7 cellular contexts compared by ENCODE assay signal in the genomic region with DNA sequence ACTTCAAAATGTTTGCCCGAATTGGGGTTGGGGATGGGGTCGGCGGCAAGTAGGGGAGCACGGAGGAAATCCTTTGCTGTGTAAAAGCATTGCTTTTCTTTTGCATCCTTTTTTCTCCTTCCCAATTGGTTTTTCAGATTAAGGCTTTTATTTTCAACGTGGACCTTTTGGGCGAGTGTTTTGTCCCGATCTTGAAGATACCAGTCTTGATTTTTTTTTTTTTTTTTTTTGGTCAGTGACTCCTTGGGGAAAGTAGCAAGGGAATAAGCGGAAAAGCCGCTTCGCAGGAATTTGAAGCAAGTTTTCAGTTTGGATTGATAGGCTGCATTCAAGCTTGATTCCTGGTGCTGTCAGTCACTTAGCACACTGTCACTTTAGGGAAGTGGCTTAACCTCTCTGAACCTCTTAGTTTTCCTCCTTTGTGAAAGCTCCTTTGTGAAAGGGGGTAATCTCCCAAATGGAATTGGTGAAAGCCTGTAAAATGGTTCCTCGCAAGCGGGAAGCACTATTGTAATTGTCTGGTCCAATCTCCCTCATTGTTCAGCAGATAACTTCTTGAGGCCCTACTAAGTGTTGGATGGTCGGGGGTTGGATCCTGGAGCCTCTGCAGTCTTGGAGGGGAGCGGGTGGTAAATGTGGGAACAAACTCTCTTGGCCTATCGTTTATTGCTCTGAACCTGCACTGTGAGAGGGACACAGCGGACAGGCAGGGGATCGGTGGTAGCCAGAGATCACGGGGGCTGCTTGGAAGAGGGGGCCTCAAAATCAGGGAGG. TPM values are rescaled to one million over a fixed set of nuclear protein-coding genes. Genes with fewer than 3 reads are reported as not detected.
DNase-seq lines count a peak whose midpoint lies in the region; ATAC-seq, FAIRE-seq and TF ChIP-seq lines count a peak whose summit lies in the region.

No MANE protein-coding gene starts in this region.

- DNase-seq in GM23338 (ENCODE audit: low spot score) (no peak), OCI-LY7 (ENCODE audit: low spot score) (peak; percentile 61), H1 (ENCODE audit: low read depth in 1 of 2, low spot score in 2 of 2) (no peak), neuronal stem cell (ENCODE audit: low spot score) (peak; percentile 35), NCI-H2107 (lab: John Stamatoyannopoulos, UW) (no peak), NCI-H446 treated with DMSO at 0.1 percent for 48 hours (lab: John Stamatoyannopoulos, UW) (no peak)

- H3K4ac ChIP-seq in H1 (replicated peaks; ENCODE audit: insufficient read length, low read depth, low read length) (peak overlapping the region; percentile 2), neuronal stem cell (ENCODE audit: low read length) (no peak overlapping the region)

- no peak overlapping the region for H3K14ac ChIP-seq in H1 (ENCODE audit: insufficient read length)
- peak overlapping the region; percentile 56 for H3K14ac ChIP-seq in neuronal stem cell (ENCODE audit: low read length)

- H4K20me1 ChIP-seq in GM23338 (replicated peaks; ENCODE audit: insufficient read depth) = peaks cover 37% of the 10 kb centered on the region
- H4K20me1 ChIP-seq in OCI-LY7 (ENCODE audit: insufficient read depth, low read length) = no peaks in the 10 kb centered on the region
- H4K20me1 ChIP-seq in H1 (replicated peaks in 1 of 2; ENCODE audit: control insufficient read depth in 1 of 2, insufficient read depth in 2 of 2, low read length in 2 of 2) = peaks cover 6 to 7% of the 10 kb centered on the region in 2 experiments

- H3K36me3 ChIP-seq in GM23338 (ENCODE audit: insufficient read depth) (no peaks in the 10 kb centered on the region; the same call in 1 of the 2 replicates), OCI-LY7 (ENCODE audit: insufficient read depth, low read length) (peaks cover 45% of the 10 kb centered on the region), H1 (ENCODE audit: control insufficient read depth in 2 of 4, insufficient read depth in 4 of 4, low read length in 3 of 4) (no peaks in the 10 kb centered on the region), neuronal stem cell (replicated peaks in 1 of 2; ENCODE audit: control insufficient read depth in 2 of 2, insufficient read depth in 2 of 2, low read length in 2 of 2) (peaks cover 1 to 34% of the 10 kb centered on the region in 2 donors)

- no peak overlapping the region for H3K23ac ChIP-seq in H1 (ENCODE audit: insufficient read length)
- peak overlapping the region; percentile 100 for H3K23ac ChIP-seq in neuronal stem cell (ENCODE audit: low read depth, low read length, poor library complexity)

- peak overlapping the region; percentile 95 for H3K27ac Mint-ChIP-seq in GM23338

- H3K79me2 ChIP-seq in GM23338 (replicated peaks; ENCODE audit: insufficient read depth) = peaks cover 56% of the 10 kb centered on the region
- peaks cover 67% of the 10 kb centered on the region for H3K79me2 ChIP-seq in OCI-LY7 (ENCODE audit: insufficient read depth, low read depth, low read length)
- peaks cover 38 to 57% of the 10 kb centered on the region in 2 experiments for H3K79me2 ChIP-seq in H1 (ENCODE audit: control insufficient read depth in 1 of 2, insufficient read depth in 2 of 2, low read length in 2 of 2)

- peak overlapping the region; percentile 9; the same call in 1 of the 2 replicates for H2BK5ac ChIP-seq in H1 (ENCODE audit: low read depth, low read length)
- H2BK5ac ChIP-seq in neuronal stem cell (ENCODE audit: low read length) = peak overlapping the region; percentile 97

- H3K4me3 ChIP-seq in GM23338 (peak overlapping the region; percentile 97), OCI-LY7 (ENCODE audit: low read depth, low read length, poor library complexity, severe bottlenecking) (peak overlapping the region; percentile 87), H1 (ENCODE audit: extremely low read depth in 1 of 4, insufficient read depth in 2 of 4, low read depth in 3 of 4, low read length in 4 of 4) (peak overlapping the region; percentile 98 to 100 (median 99)), neuronal stem cell (ENCODE audit: low read length in 2 of 2) (peak overlapping the region; percentile 96)

- H3K4me1 ChIP-seq in GM23338 (ENCODE audit: insufficient read depth) = peaks cover 26% of the 10 kb centered on the region; the same call in 1 of the 2 replicates
- peaks cover 50% of the 10 kb centered on the region for H3K4me1 ChIP-seq in OCI-LY7 (ENCODE audit: insufficient read depth, low read length, poor library complexity, severe bottlenecking)
- H3K4me1 ChIP-seq in H1 (replicated peaks in 1 of 4; ENCODE audit: control insufficient read depth in 3 of 4, insufficient read depth in 4 of 4, low read length in 3 of 4) = peaks cover 0 to 12% (median 8%) of the 10 kb centered on the region in 4 experiments; a peak in 6 of 7 replicates
- H3K4me1 ChIP-seq in neuronal stem cell (ENCODE audit: control insufficient read depth in 2 of 2, insufficient read depth in 1 of 2, low read depth in 1 of 2, low read length in 2 of 2) = peaks cover 8 to 9% of the 10 kb centered on the region in 2 donors

- TF ChIP-seq EP300 in H1 (IDR thresholded peaks at IDR 0.05; ENCODE audit: borderline replicate concordance in 1 of 2, low read depth in 2 of 2, low read length in 2 of 2) = no peak

- peaks cover 5% of the 10 kb centered on the region for H3K23me2 ChIP-seq in H1 (ENCODE audit: low read depth, low read length)

- BruUV-seq in OCI-LY7 (replicated peaks; lab: Mats Ljungman, UMichigan) = TSS peak; percentile 70

- WGBS in H1 (ENCODE audit: extremely low coverage in 1 of 2, insufficient coverage in 1 of 2, insufficient read length in 1 of 2, insufficient replicate concordance in 2 of 2, low coverage in 1 of 2, low lambda C conversion rate in 2 of 2, missing lambda C conversion rate in 1 of 2), 2 experiments = 33% methylated on average over 18 of the region's 18 CpGs; no CpG with 5 or more reads in 1 of the 2 experiments
- WGBS in neuronal stem cell (ENCODE audit: extremely low coverage in 2 of 2, insufficient read length in 2 of 2, insufficient replicate concordance in 1 of 2), 2 donors = no CpG with 5 or more reads among the region's 18 CpGs

- no peak overlapping the region for H2BK120ac ChIP-seq in H1 (replicated peaks; ENCODE audit: low read depth, low read length)
- no peak overlapping the region for H2BK120ac ChIP-seq in neuronal stem cell (ENCODE audit: low read depth, low read length)

- CTCF ChIA-PET in OCI-LY7 (lab: Charles Lee; ENCODE audit: unreplicated experiment) (interaction anchor here (0.5 kb wide), 1 partner anchor 21 kb away, joined by 4 read pairs; no protein-coding TSS in a partner anchor), H1 (lab: Charles Lee; ENCODE audit: partially characterized antibody) (interaction anchor here (0.5 to 12.4 kb wide), 3 partner anchors 23 to 291 kb away, joined by 3 to 110 read pairs (median 3); no protein-coding TSS in a partner anchor)

- TF ChIP-seq POLR2A in H1 (IDR thresholded peaks at IDR 0.05; ENCODE audit: control extremely low read depth in 1 of 2, low read depth in 2 of 2, low read length in 2 of 2) = no peak

- H3K27ac ChIP-seq in GM23338 (ENCODE audit: low read depth) (peak overlapping the region; percentile 89), OCI-LY7 (ENCODE audit: low read depth, low read length, poor library complexity, severe bottlenecking) (peak overlapping the region; percentile 99), H1 (ENCODE audit: low read depth, low read length) (peak overlapping the region; percentile 85), neuronal stem cell (replicated peaks; ENCODE audit: low read length) (peak overlapping the region; percentile 94)

- H2AFZ ChIP-seq in GM23338 (0 out of 2 replicates have a peak overlapping the region, but pooled peaks have one; percentile 9), OCI-LY7 (ENCODE audit: low read length) (no peak overlapping the region), H1 (ENCODE audit: low read length) (no peak overlapping the region), neuronal stem cell (ENCODE audit: low read length) (peak overlapping the region; percentile 70)

- H3K27me3 Mint-ChIP-seq in GM23338 (ENCODE audit: insufficient read depth, low read depth, poor library complexity) = peaks cover 8% of the 10 kb centered on the region

- H3K4me2 ChIP-seq in GM23338 (peak overlapping the region; percentile 85), OCI-LY7 (ENCODE audit: low read length) (peak overlapping the region; percentile 76), H1 (ENCODE audit: insufficient read depth in 1 of 2, low read depth in 2 of 2, low read length in 2 of 2) (peak overlapping the region; percentile 83 to 100), neuronal stem cell (ENCODE audit: insufficient read depth, low read length, poor library complexity, severe bottlenecking) (peak overlapping the region; percentile 74)

- no peak overlapping the region for H2BK20ac ChIP-seq in H1 (ENCODE audit: low read length)

- H3F3A ChIP-seq in GM23338 (replicated peaks; ENCODE audit: low read depth) = 0 out of 2 replicates have a peak, but pooled peaks cover 18% of the 10 kb centered on the region

- H3K9me2 ChIP-seq in GM23338 (ENCODE audit: insufficient read depth) (no peaks in the 10 kb centered on the region), OCI-LY7 (ENCODE audit: insufficient read depth, low read length) (no peaks in the 10 kb centered on the region)

- H4K91ac ChIP-seq in H1 (replicated peaks; ENCODE audit: insufficient read length, low read length) (no peak overlapping the region), neuronal stem cell (ENCODE audit: low read depth, low read length, poor library complexity) (no peak overlapping the region)

- no peak for TF ChIP-seq RAD21 in H1 (IDR thresholded peaks at IDR 0.05 in 1 of 2, conservative IDR thresholded peaks at IDR 0.05 in 1 of 2; ENCODE audit: low read depth in 2 of 2, low read length in 2 of 2)

- H3K36me3 Mint-ChIP-seq in GM23338 (ENCODE audit: low read depth) = peaks cover 30% of the 10 kb centered on the region

- no peak overlapping the region for H2AK5ac ChIP-seq in H1 (ENCODE audit: low read depth, low read length)
- H2AK5ac ChIP-seq in neuronal stem cell (ENCODE audit: low read depth, low read length) = peak overlapping the region; percentile 82

- peaks cover 19% of the 10 kb centered on the region for H3K79me1 ChIP-seq in H1 (ENCODE audit: low read depth, low read length)
- peaks cover 5% of the 10 kb centered on the region for H3K79me1 ChIP-seq in neuronal stem cell (ENCODE audit: low read depth, low read length)

- no peak for ATAC-seq in GM23338
- no peak for ATAC-seq in HG03108 (IDR thresholded peaks at IDR 0.05; ENCODE audit: unreplicated experiment)

- H3K9me3 Mint-ChIP-seq in GM23338 = no peaks in the 10 kb centered on the region

- no peak overlapping the region for H2BK15ac ChIP-seq in H1 (ENCODE audit: low read length)
- peak overlapping the region; percentile 21 for H2BK15ac ChIP-seq in neuronal stem cell (ENCODE audit: low read length)

- intact Hi-C loops in OCI-LY7 (cut with micrococcal nuclease; ENCODE audit: unreplicated experiment) = no loop called here

- H4K5ac ChIP-seq in H1 (ENCODE audit: insufficient read length, low read depth, low read length) = no peak overlapping the region

- no peak for FAIRE-seq in H1 (lab: Jason Lieb, UNC)

- H3K56ac ChIP-seq in H1 (replicated peaks; ENCODE audit: insufficient read length, low read depth, low read length) = no peak overlapping the region

- H3K27me3 ChIP-seq in GM23338 (ENCODE audit: insufficient read depth) (no peaks in the 10 kb centered on the region), H1 (replicated peaks in 1 of 4; ENCODE audit: control insufficient read depth in 3 of 4, extremely low read depth in 1 of 4, insufficient read depth in 3 of 4, low read length in 3 of 4) (no peaks in the 10 kb centered on the region), neuronal stem cell (ENCODE audit: control insufficient read depth in 3 of 3, insufficient read depth in 3 of 3, low read depth in 1 of 3, low read length in 3 of 3) (no peaks in the 10 kb centered on the region)

- H3K4me3 Mint-ChIP-seq in GM23338 = peak overlapping the region; percentile 91

- H3K18ac ChIP-seq in H1 (ENCODE audit: extremely low read depth, low read length) (peak overlapping the region; percentile 71; the same call in 1 of the 2 replicates), neuronal stem cell (ENCODE audit: low read length) (peak overlapping the region; percentile 80)

- no peaks in the 10 kb centered on the region for H3K9me3 ChIP-seq in OCI-LY7 (ENCODE audit: low read length)
- no peaks in the 10 kb centered on the region for H3K9me3 ChIP-seq in H1 (ENCODE audit: insufficient read depth in 2 of 2, low read depth in 1 of 2, low read length in 1 of 2)
- H3K9me3 ChIP-seq in neuronal stem cell (replicated peaks in 1 of 2; ENCODE audit: control insufficient read depth in 2 of 2, insufficient read depth in 1 of 2, low read depth in 1 of 2, low read length in 2 of 2) = no peaks in the 10 kb centered on the region

- H3K4me1 Mint-ChIP-seq in GM23338 = peaks cover 34% of the 10 kb centered on the region

- TF ChIP-seq CTCF in GM23338 (conservative IDR thresholded peaks at IDR 0.05; ENCODE audit: low read depth in 2 of 2) = no peak
- no peak for TF ChIP-seq CTCF in OCI-LY7 (conservative IDR thresholded peaks at IDR 0.05; ENCODE audit: low read length)
- TF ChIP-seq CTCF in H1 (IDR thresholded peaks at IDR 0.05; ENCODE audit: control extremely low read depth in 1 of 3, insufficient read depth in 1 of 3, low read depth in 1 of 3, low read length in 3 of 3) = no peak

- H3K9ac ChIP-seq in H1 (replicated peaks in 1 of 4; ENCODE audit: extremely low read depth in 1 of 4, low read depth in 3 of 4, low read length in 3 of 4) = peak overlapping the region; percentile 85 to 95 (median 90)
- peak overlapping the region; percentile 91 for H3K9ac ChIP-seq in neuronal stem cell (ENCODE audit: low read depth, low read length, poor library complexity)

- POLR2A ChIA-PET in OCI-LY7 (lab: Charles Lee) (interaction anchor here (0.6 to 1.3 kb wide), 5 partner anchors 11 to 616 kb away, joined by 3 to 5 read pairs (median 3); no protein-coding TSS in a partner anchor), H1 (lab: Charles Lee; ENCODE audit: partially characterized antibody) (interaction anchor here (0.9 to 5.1 kb wide), 12 partner anchors 9 to 182 kb away, joined by 3 to 28 read pairs (median 5); partner anchors contain the start of gene LDLR)

- H4K8ac ChIP-seq in H1 (ENCODE audit: extremely low read depth, insufficient read depth, low read length) (peak overlapping the region; percentile 95; the same call in 1 of the 2 replicates), neuronal stem cell (ENCODE audit: low read depth, low read length) (no peak overlapping the region)

- H2BK12ac ChIP-seq in H1 (ENCODE audit: low read depth, low read length) (0 out of 2 replicates have a peak overlapping the region, but pooled peaks have one; percentile 50), neuronal stem cell (ENCODE audit: low read length) (no peak overlapping the region)

RNA-seq across cellular contexts. Expression of gene SMARCA4, which starts 1.1 kb away (rescaled TPM):
- 252 and 336 TPM in 2 replicates for total RNA-seq in GM23338 (2014; rRNA removed; shearing (Covaris generic))
- polyA plus RNA-seq in GM23338 (2016; fragmentation: Nextera tagmentation; extraction: Ambion mirVana) (175 and 177 TPM in 2 replicates), H1 (2011; rRNA removed) (86.4 and 137 TPM in 2 replicates)
- 360 and 409 TPM in 2 replicates for total RNA-seq in OCI-LY7 (2014; rRNA removed; shearing (Covaris generic))
- total RNA-seq in OCI-LY7 (2022) = 554 and 581 TPM in 2 replicates
- 263 TPM in 2 replicates for total RNA-seq in H1 (2021; fragmentation: NEBNext Ultra II Directional; extraction: Animal tissue kit (Norgen Biotek cat#: 25700))
- 106 TPM for polyA plus RNA-seq in H1 (2011; cell fraction: cytosol; rRNA removed)
- polyA plus RNA-seq in H1 (2011; cell fraction: nucleus; rRNA removed) = 215 TPM
- 238 to 277 TPM (median 270 TPM) in 4 replicates for polyA plus RNA-seq in H1 (2012, experiment 1 of 2)
- polyA plus RNA-seq in H1 (2012, experiment 2 of 2) = 118 TPM
- polyA plus RNA-seq in H1 (2013, experiment 1 of 2) = 156 TPM
- 146 TPM for polyA plus RNA-seq in H1 (2013, experiment 2 of 2)
- 219 and 239 TPM in 2 replicates for polyA minus RNA-seq in H1 (2011; rRNA and poly(A)+ RNA removed)
- 184 TPM for polyA minus RNA-seq in H1 (2011; cell fraction: cytosol; rRNA and poly(A)+ RNA removed)
- polyA minus RNA-seq in H1 (2011; cell fraction: nucleus; rRNA and poly(A)+ RNA removed) = 185 TPM
- polyA plus RNA-seq in neuronal stem cell (2013, experiment 1 of 2) = 168 TPM
- polyA plus RNA-seq in neuronal stem cell (2013, experiment 2 of 2) = 160 TPM

RNA-seq across cellular contexts. Expression of gene TIMM29, which starts 33.3 kb away (rescaled TPM):
- 56.4 and 60.7 TPM in 2 replicates for total RNA-seq in GM23338 (2014; rRNA removed; shearing (Covaris generic))
- polyA plus RNA-seq in GM23338 (2016; fragmentation: Nextera tagmentation; extraction: Ambion mirVana) (23.7 and 24.1 TPM in 2 replicates), H1 (2011; rRNA removed) (15.9 and 24.2 TPM in 2 replicates)
- total RNA-seq in OCI-LY7 (2014; rRNA removed; shearing (Covaris generic)) = 24.1 and 28.3 TPM in 2 replicates
- total RNA-seq in OCI-LY7 (2022) = 26.2 and 27.3 TPM in 2 replicates
- total RNA-seq in H1 (2021; fragmentation: NEBNext Ultra II Directional; extraction: Animal tissue kit (Norgen Biotek cat#: 25700)) = 22.5 and 24.0 TPM in 2 replicates
- polyA plus RNA-seq in H1 (2011; cell fraction: cytosol; rRNA removed) = 19.9 TPM
- polyA plus RNA-seq in H1 (2011; cell fraction: nucleus; rRNA removed) = 14.8 TPM
- 19.3 to 25.7 TPM (median 21.5 TPM) in 4 replicates for polyA plus RNA-seq in H1 (2012, experiment 1 of 2)
- polyA plus RNA-seq in H1 (2012, experiment 2 of 2) = 30.8 TPM
- polyA plus RNA-seq in H1 (2013, experiment 1 of 2) = 24.8 TPM
- polyA plus RNA-seq in H1 (2013, experiment 2 of 2) = 22.2 TPM
- 5.7 and 8.0 TPM in 2 replicates for polyA minus RNA-seq in H1 (2011; rRNA and poly(A)+ RNA removed)
- polyA minus RNA-seq in H1 (2011; cell fraction: cytosol; rRNA and poly(A)+ RNA removed) = 12.0 TPM
- polyA minus RNA-seq in H1 (2011; cell fraction: nucleus; rRNA and poly(A)+ RNA removed) = 16.6 TPM
- 19.1 TPM for polyA plus RNA-seq in neuronal stem cell (2013, experiment 1 of 2)
- 19.4 TPM for polyA plus RNA-seq in neuronal stem cell (2013, experiment 2 of 2)

RNA-seq across cellular contexts. Expression of gene YIPF2, which starts 33.5 kb away (rescaled TPM):
- total RNA-seq in GM23338 (2014; rRNA removed; shearing (Covaris generic)) = 54.0 and 63.7 TPM in 2 replicates
- polyA plus RNA-seq in GM23338 (2016; fragmentation: Nextera tagmentation; extraction: Ambion mirVana) (36.3 and 45.3 TPM in 2 replicates), H1 (2011; rRNA removed) (112 and 151 TPM in 2 replicates)
- 26.7 and 31.8 TPM in 2 replicates for total RNA-seq in OCI-LY7 (2014; rRNA removed; shearing (Covaris generic))
- total RNA-seq in OCI-LY7 (2022) = 27.5 and 31.5 TPM in 2 replicates
- 47.5 and 48.3 TPM in 2 replicates for total RNA-seq in H1 (2021; fragmentation: NEBNext Ultra II Directional; extraction: Animal tissue kit (Norgen Biotek cat#: 25700))
- polyA plus RNA-seq in H1 (2011; cell fraction: cytosol; rRNA removed) = 91.7 TPM
- polyA plus RNA-seq in H1 (2011; cell fraction: nucleus; rRNA removed) = 125 TPM
- 24.9 to 55.5 TPM (median 50.4 TPM) in 4 replicates for polyA plus RNA-seq in H1 (2012, experiment 1 of 2)
- polyA plus RNA-seq in H1 (2012, experiment 2 of 2) = 58.3 TPM
- polyA plus RNA-seq in H1 (2013, experiment 1 of 2) = 47.5 TPM
- polyA plus RNA-seq in H1 (2013, experiment 2 of 2) = 47.1 TPM
- polyA minus RNA-seq in H1 (2011; rRNA and poly(A)+ RNA removed) = 31.4 and 45.4 TPM in 2 replicates
- polyA minus RNA-seq in H1 (2011; cell fraction: cytosol; rRNA and poly(A)+ RNA removed) = 41.3 TPM
- polyA minus RNA-seq in H1 (2011; cell fraction: nucleus; rRNA and poly(A)+ RNA removed) = 49.0 TPM
- 28.4 TPM for polyA plus RNA-seq in neuronal stem cell (2013, experiment 1 of 2)
- 27.5 TPM for polyA plus RNA-seq in neuronal stem cell (2013, experiment 2 of 2)

Comparison
In these comparisons a context has a peak if more than half of its experiments do, and no peak if none do; other contexts are left out.
1. DNase-seq: peak in OCI-LY7 (single experiment) and neuronal stem cell (single experiment); none in GM23338 (single experiment), H1 (0 of 2), NCI-H2107 (single experiment) and NCI-H446 treated with DMSO at 0.1 percent for 48 hours (single experiment).
2. H2AFZ ChIP-seq: peak in GM23338 (single experiment) and neuronal stem cell (single experiment); none in OCI-LY7 (single experiment) and H1 (single experiment).
3. Peak in every context shown above with its lines, with median percentiles within 50 percentile points of each other: H3K27ac ChIP-seq, H3K4me2 ChIP-seq and H3K4me3 ChIP-seq.